ENCODE assay signal across 8 cellular contexts in the genomic region with DNA sequence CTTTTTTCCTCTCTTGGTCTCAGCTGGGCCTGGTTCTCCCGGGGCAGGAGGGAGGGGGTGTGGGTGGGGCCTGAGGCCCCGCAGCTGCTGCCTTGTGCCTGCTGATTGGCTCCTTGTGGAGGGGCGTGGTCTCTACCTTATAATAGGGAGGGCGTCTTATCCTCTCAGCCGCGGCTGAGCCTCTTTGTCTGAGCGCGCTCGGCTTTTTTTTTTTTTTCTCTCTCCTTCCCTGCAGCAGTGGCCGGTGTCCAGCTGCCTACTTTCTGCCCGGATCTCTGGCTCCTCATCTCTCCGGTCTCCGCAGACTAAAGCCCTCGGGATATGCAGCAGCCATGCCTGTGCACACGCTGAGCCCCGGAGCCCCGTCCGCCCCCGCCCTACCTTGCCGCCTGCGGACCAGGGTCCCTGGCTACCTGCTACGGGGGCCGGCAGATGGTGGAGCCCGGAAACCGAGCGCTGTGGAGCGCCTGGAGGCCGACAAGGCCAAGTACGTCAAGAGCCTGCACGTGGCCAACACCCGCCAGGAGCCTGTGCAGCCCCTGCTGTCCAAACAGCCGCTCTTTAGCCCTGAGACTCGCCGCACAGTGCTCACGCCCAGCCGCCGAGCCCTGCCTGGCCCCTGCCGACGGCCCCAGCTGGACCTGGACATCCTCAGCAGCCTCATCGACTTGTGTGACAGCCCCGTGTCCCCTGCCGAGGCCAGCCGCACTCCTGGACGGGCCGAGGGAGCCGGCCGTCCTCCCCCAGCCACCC. TPM values are rescaled to one million over a fixed set of nuclear protein-coding genes. Genes with fewer than 3 reads are reported as not detected.
DNase-seq lines count a peak whose midpoint lies in the region; ATAC-seq, FAIRE-seq and TF ChIP-seq lines count a peak whose summit lies in the region.

No MANE protein-coding gene starts in this region.

- peak; percentile 86 for ATAC-seq in GM21528 (IDR thresholded peaks at IDR 0.05; ENCODE audit: low FRiP score, unreplicated experiment)
- ATAC-seq in stimulated activated naive CD8-positive, alpha-beta T cell treated with anti-CD3 and anti-CD28 coated beads, Interleukin-15, Interleukin-2, amounts not matched to agents 100 U/mL and 50 U/mL, for 24 hours = peak; percentile 91

- DNase-seq in D721Med (ENCODE audit: insufficient read length, low spot score) (peak; percentile 87), RPMI7951 (ENCODE audit: low read depth) (peak; percentile 86), fibroblast of the conjunctiva (ENCODE audit: low read depth) (peak; percentile 86), neural crest cell (ENCODE audit: low read depth, low spot score) (peak; percentile 70)
- peak; percentile 81 for DNase-seq in activated T-helper 9 cell treated with anti-CD3 and anti-CD28 coated beads, Interleukin-2, amount 50 U/mL, for 16 hours (ENCODE audit: low read depth)
- peak; percentile 89 for DNase-seq in stimulated activated naive CD8-positive, alpha-beta T cell treated with anti-CD3 and anti-CD28 coated beads, Interleukin-15, Interleukin-2, amounts not matched to agents 100 U/mL and 50 U/mL, for 24 hours

- H3K36me3 Mint-ChIP-seq in IgD-negative memory B cell (no peaks in the 10 kb centered on the region), neural crest cell (ENCODE audit: low read depth) (peaks cover 2% of the 10 kb centered on the region)

- H3K27ac Mint-ChIP-seq in IgD-negative memory B cell (peak overlapping the region; percentile 57 to 80 (median 78)), neural crest cell (ENCODE audit: unreplicated experiment) (peak overlapping the region; percentile 94)

- peaks cover 30 to 39% (median 35%) of the 10 kb centered on the region in 3 donors for H3K4me1 Mint-ChIP-seq in IgD-negative memory B cell
- H3K4me1 Mint-ChIP-seq in neural crest cell = peaks cover 35% of the 10 kb centered on the region

- no peaks in the 10 kb centered on the region for H3K9me3 Mint-ChIP-seq in IgD-negative memory B cell
- no peaks in the 10 kb centered on the region for H3K9me3 Mint-ChIP-seq in neural crest cell

- TF ChIP-seq CTCF in D721Med (IDR thresholded peaks at IDR 0.05; ENCODE audit: insufficient read depth, missing control alignments) = no peak
- no peak for TF ChIP-seq CTCF in neural crest cell (conservative IDR thresholded peaks at IDR 0.05)

- H3K27me3 Mint-ChIP-seq in IgD-negative memory B cell (peaks cover 2% of the 10 kb centered on the region), neural crest cell (ENCODE audit: low read depth) (peaks cover 43% of the 10 kb centered on the region)

- H3K4me3 Mint-ChIP-seq in IgD-negative memory B cell (peak overlapping the region; percentile 83 to 96 (median 91)), neural crest cell (peak overlapping the region; percentile 85)

- no peak for FAIRE-seq in D721Med (lab: Jason Lieb, UNC)

RNA-seq across cellular contexts. Expression of gene FAM110A, which starts 11.1 kb away (rescaled TPM):
- 19.3 TPM for polyA plus RNA-seq in IgD-negative memory B cell
- total RNA-seq in RPMI7951 (2014; rRNA removed; shearing (Covaris generic)) = 10.3 and 12.6 TPM in 2 replicates
- 16.8 and 17.4 TPM in 2 replicates for total RNA-seq in neural crest cell

Comparison
In these comparisons a context has a peak if more than half of its experiments do, and no peak if none do; other contexts are left out.
1. Peak in every context shown above with its lines: DNase-seq and ATAC-seq.